ENCODE assay signal across 20 cellular contexts in genomic region chr9:122307036-122307435, GRCh38. TPM values are rescaled to one million over a fixed set of nuclear protein-coding genes. Genes with fewer than 3 reads are reported as not detected.
DNase-seq lines count a peak whose midpoint lies in the region; ATAC-seq, FAIRE-seq and TF ChIP-seq lines count a peak whose summit lies in the region.
"Had no signal": no experiment of that assay in that cellular context is flagged by ENCODE, and none has a peak within 500 bp of the region (broad histone marks: within the 10 kb centered on the region; RNA-seq: fewer than 3 reads in every experiment).

No MANE protein-coding gene starts in this region.

- POLR2A ChIA-PET in HepG2 (lab: Yijun Ruan, JAX) = no interaction called here

- H3K9ac ChIP-seq in HepG2 (ENCODE audit: insufficient read depth, low read depth, low read length) = no peak overlapping the region

- no peaks in the 10 kb centered on the region for H3K9me3 ChIP-seq in right lobe of liver
- H3K9me3 ChIP-seq in HepG2 (ENCODE audit: low read length) = no peaks in the 10 kb centered on the region
- H3K9me3 ChIP-seq: A549, ascending aorta, BE2C, MG63, uterus had no signal

- in situ Hi-C loops in HepG2 (cut with HindIII; ENCODE audit: extremely low pct_ligation_motif_present, low pct_unique_long_range_greater_than_20kb) = no loop called here

- no peak overlapping the region for H3K4me3 ChIP-seq in right lobe of liver
- H3K4me3 ChIP-seq in HepG2 (replicated peaks in 1 of 3; ENCODE audit: insufficient read depth in 1 of 3, low read depth in 2 of 3, low read length in 3 of 3) = no peak overlapping the region
- H3K4me3 ChIP-seq: A549, ascending aorta, hepatocyte, MG63, uterus had no signal

- no TSS peak for BruUV-seq in HepG2 (replicated peaks; lab: Mats Ljungman, UMichigan)

- H3K79me2 ChIP-seq in HepG2 (ENCODE audit: insufficient read depth, low read length) = no peaks in the 10 kb centered on the region
- H3K79me2 ChIP-seq: hepatocyte had no signal

- peak overlapping the region; percentile 63 for H3K27ac Mint-ChIP-seq in neural crest cell (ENCODE audit: unreplicated experiment)
- H3K27ac Mint-ChIP-seq in activated naive CD4-positive, alpha-beta T cell treated with anti-CD3 and anti-CD28 coated beads, Interleukin-2, amount 10 ng/mL, durations not matched to agents 7 days and 5 days = no peak overlapping the region
- H3K27ac Mint-ChIP-seq in activated naive CD4-positive, alpha-beta T cell treated with anti-CD3 and anti-CD28 coated beads, Interleukin-2, amount 50 U/mL, for 72 hours = no peak overlapping the region
- H3K27ac Mint-ChIP-seq: activated CD4-positive, alpha-beta memory T cell treated with anti-CD3 and anti-CD28 coated beads, Interleukin-2, amount 10 ng/mL, durations not matched to agents 7 days and 5 days; activated naive CD4-positive, alpha-beta T cell treated with anti-CD3 and anti-CD28 coated beads, Interleukin-2, amount 50 U/mL, for 24 hours had no signal

- H3K27me3 Mint-ChIP-seq in neural crest cell (ENCODE audit: low read depth) = no peaks in the 10 kb centered on the region
- H3K27me3 Mint-ChIP-seq in activated naive CD4-positive, alpha-beta T cell treated with anti-CD3 and anti-CD28 coated beads, Interleukin-2, amount 10 ng/mL, durations not matched to agents 7 days and 5 days = no peaks in the 10 kb centered on the region
- H3K27me3 Mint-ChIP-seq: activated CD4-positive, alpha-beta memory T cell treated with anti-CD3 and anti-CD28 coated beads, Interleukin-2, amount 10 ng/mL, durations not matched to agents 7 days and 5 days; activated naive CD4-positive, alpha-beta T cell treated with anti-CD3 and anti-CD28 coated beads, Interleukin-2, amount 50 U/mL, for 24 hours had no signal

- no peak for FAIRE-seq in HepG2 (lab: Jason Lieb, UNC)
- FAIRE-seq: A549, islet of Langerhans had no signal

- no peaks in the 10 kb centered on the region for H3K9me3 Mint-ChIP-seq in neural crest cell
- no peaks in the 10 kb centered on the region for H3K9me3 Mint-ChIP-seq in activated naive CD4-positive, alpha-beta T cell treated with anti-CD3 and anti-CD28 coated beads, Interleukin-2, amount 10 ng/mL, durations not matched to agents 7 days and 5 days
- H3K9me3 Mint-ChIP-seq in activated naive CD4-positive, alpha-beta T cell treated with anti-CD3 and anti-CD28 coated beads, Interleukin-2, amount 50 U/mL, for 72 hours = no peaks in the 10 kb centered on the region
- H3K9me3 Mint-ChIP-seq: activated CD4-positive, alpha-beta memory T cell treated with anti-CD3 and anti-CD28 coated beads, Interleukin-2, amount 10 ng/mL, durations not matched to agents 7 days and 5 days; activated naive CD4-positive, alpha-beta T cell treated with anti-CD3 and anti-CD28 coated beads, Interleukin-2, amount 50 U/mL, for 24 hours had no signal

- TF ChIP-seq RAD21 in HepG2 (CRISPR knock-in tag; IDR thresholded peaks at IDR 0.05) = no peak

- no peak overlapping the region for H3K4me2 ChIP-seq in HepG2 (ENCODE audit: low read depth, low read length)
- H3K4me2 ChIP-seq: A549, hepatocyte had no signal

- CTCF ChIA-PET in HepG2 (lab: Yijun Ruan, JAX; ENCODE audit: low intra/inter-chr PET ratio, low total read pairs) = no interaction called here
- CTCF ChIA-PET in activated naive CD4-positive, alpha-beta T cell treated with anti-CD3 and anti-CD28 coated beads, Interleukin-2, amount 10 ng/mL, durations not matched to agents 7 days and 5 days (lab: Charles Lee) = interaction anchor here (1.4 to 2.1 kb wide), 2 partner anchors 44 to 185 kb away, joined by 4 to 7 read pairs; no protein-coding TSS in a partner anchor

- no peaks in the 10 kb centered on the region for H3K4me1 ChIP-seq in right lobe of liver
- no peaks in the 10 kb centered on the region for H3K4me1 ChIP-seq in HepG2 (ENCODE audit: insufficient read depth, low read length)
- H3K4me1 ChIP-seq: A549, ascending aorta, BE2C, uterus had no signal

- no peak overlapping the region for H2AFZ ChIP-seq in HepG2 (ENCODE audit: low read length)
- H2AFZ ChIP-seq: hepatocyte had no signal

- H3K36me3 Mint-ChIP-seq in neural crest cell (ENCODE audit: low read depth) = peaks cover 3% of the 10 kb centered on the region
- H3K36me3 Mint-ChIP-seq in activated naive CD4-positive, alpha-beta T cell treated with anti-CD3 and anti-CD28 coated beads, Interleukin-2, amount 10 ng/mL, durations not matched to agents 7 days and 5 days = peaks cover 13% of the 10 kb centered on the region
- H3K36me3 Mint-ChIP-seq in activated naive CD4-positive, alpha-beta T cell treated with anti-CD3 and anti-CD28 coated beads, Interleukin-2, amount 50 U/mL, for 72 hours = no peaks in the 10 kb centered on the region

- H3K4me3 Mint-ChIP-seq in neural crest cell = no peak overlapping the region
- H3K4me3 Mint-ChIP-seq in activated naive CD4-positive, alpha-beta T cell treated with anti-CD3 and anti-CD28 coated beads, Interleukin-2, amount 10 ng/mL, durations not matched to agents 7 days and 5 days = no peak overlapping the region
- H3K4me3 Mint-ChIP-seq: activated CD4-positive, alpha-beta memory T cell treated with anti-CD3 and anti-CD28 coated beads, Interleukin-2, amount 10 ng/mL, durations not matched to agents 7 days and 5 days; activated naive CD4-positive, alpha-beta T cell treated with anti-CD3 and anti-CD28 coated beads, Interleukin-2, amount 50 U/mL, for 24 hours had no signal

- no peaks in the 10 kb centered on the region for H4K20me1 ChIP-seq in HepG2 (ENCODE audit: insufficient read depth, low read length)

- no peak overlapping the region for H3K27ac ChIP-seq in right lobe of liver
- no peak overlapping the region for H3K27ac ChIP-seq in HepG2 (ENCODE audit: extremely low read length, insufficient read depth, low read length)
- H3K27ac ChIP-seq: A549, ascending aorta, hepatocyte had no signal

- TF ChIP-seq POLR2A in right lobe of liver (IDR thresholded peaks at IDR 0.05) = no peak
- no peak for TF ChIP-seq POLR2A in HepG2 (IDR thresholded peaks at IDR 0.05; ENCODE audit: insufficient read depth in 1 of 2, low read depth in 2 of 2, low read length in 2 of 2)

- H3K27me3 ChIP-seq in right lobe of liver (no peaks in the 10 kb centered on the region), HepG2 (ENCODE audit: control insufficient read depth in 1 of 2, insufficient read depth in 2 of 2, low read length in 2 of 2) (no peaks in the 10 kb centered on the region)
- H3K27me3 ChIP-seq: ascending aorta, BE2C, hepatocyte, MG63, uterus had no signal

- TF ChIP-seq EP300 in HepG2 (IDR thresholded peaks at IDR 0.05; ENCODE audit: low read depth in 2 of 2, low read length in 2 of 2) (no peak), HepG2 (CRISPR knock-in tag; IDR thresholded peaks at IDR 0.05; ENCODE audit: borderline replicate concordance) (no peak)

- ATAC-seq in right lobe of liver (peak; percentile 16 to 54 (median 42)), HepG2 (no peak), left ventricle myocardium superior (peak; percentile 71), GM19035 (IDR thresholded peaks at IDR 0.05; ENCODE audit: unreplicated experiment) (no peak)
- no peak for ATAC-seq in activated naive CD4-positive, alpha-beta T cell treated with anti-CD3 and anti-CD28 coated beads, Interleukin-2, amount 50 U/mL, for 72 hours
- ATAC-seq: A549 had no signal

- intact Hi-C loops in right lobe of liver (cut with DNase I) = no loop called here
- intact Hi-C loops in HepG2 (cut with micrococcal nuclease; ENCODE audit: unreplicated experiment) = no loop called here
- intact Hi-C loops in left ventricle myocardium superior (cut with micrococcal nuclease) = no loop called here

- no peak for TF ChIP-seq CTCF in right lobe of liver (IDR thresholded peaks at IDR 0.05)
- no peak for TF ChIP-seq CTCF in HepG2 (CRISPR knock-in tag; IDR thresholded peaks at IDR 0.05)
- no peak for TF ChIP-seq CTCF in neural crest cell (conservative IDR thresholded peaks at IDR 0.05)

- peaks cover 0 to 14% (median 1%) of the 10 kb centered on the region in 4 donors for H3K36me3 ChIP-seq in right lobe of liver
- peaks cover 13 to 66% of the 10 kb centered on the region in 2 experiments for H3K36me3 ChIP-seq in HepG2 (replicated peaks in 1 of 2; ENCODE audit: control insufficient read depth in 1 of 2, insufficient read depth in 2 of 2, low read length in 2 of 2)
- H3K36me3 ChIP-seq: uterus had no signal

- DNase-seq in right lobe of liver (no peak), HepG2 (ENCODE audit: low spot score) (no peak), left ventricle myocardium superior (no peak), neural crest cell (ENCODE audit: low read depth, low spot score) (no peak), activated gamma-delta T cell (lab: John Stamatoyannopoulos, UW) (no peak)
- DNase-seq in activated naive CD4-positive, alpha-beta T cell treated with anti-CD3 and anti-CD28 coated beads, Interleukin-2, amount 10 ng/mL, durations not matched to agents 7 days and 5 days = no peak
- no peak for DNase-seq in activated naive CD4-positive, alpha-beta T cell treated with anti-CD3 and anti-CD28 coated beads, Interleukin-2, amount 50 U/mL, for 72 hours (ENCODE audit: low spot score in 2 of 2)
- DNase-seq: activated CD4-positive, alpha-beta memory T cell treated with anti-CD3 and anti-CD28 coated beads, Interleukin-2, amount 10 ng/mL, durations not matched to agents 7 days and 5 days; BE2C; MG63; midbrain; NCI-H1436; NCI-H524 treated with DMSO at 0.1 percent for 48 hours had no signal

- H3K4me1 Mint-ChIP-seq in neural crest cell = peaks cover 11% of the 10 kb centered on the region
- peaks cover 12% of the 10 kb centered on the region for H3K4me1 Mint-ChIP-seq in activated naive CD4-positive, alpha-beta T cell treated with anti-CD3 and anti-CD28 coated beads, Interleukin-2, amount 10 ng/mL, durations not matched to agents 7 days and 5 days
- H3K4me1 Mint-ChIP-seq: activated CD4-positive, alpha-beta memory T cell treated with anti-CD3 and anti-CD28 coated beads, Interleukin-2, amount 10 ng/mL, durations not matched to agents 7 days and 5 days had no signal

- WGBS in right lobe of liver (ENCODE audit: insufficient coverage, low coverage, low lambda C conversion rate, missing lambda C conversion rate) = 83% methylated on average over 3 of the region's 6 CpGs
- WGBS in HepG2 (ENCODE audit: low lambda C conversion rate) = 97% methylated on average over 6 of the region's 6 CpGs

RNA-seq across cellular contexts. Expression of gene MRRF, which starts 42.4 kb away (rescaled TPM):
- total RNA-seq in right lobe of liver (10 to 100 TPM; 17.4 to 34.0 (median 22.6) TPM), HepG2 (2016; rRNA removed; fragmentation: Illumina TruSeq; extraction: Trizol) (37.3 and 47.2 TPM in 2 replicates), left ventricle myocardium superior (41.3 TPM), neural crest cell (40.1 and 42.4 TPM in 2 replicates)
- total RNA-seq in HepG2 (2016; cell fraction: cytosol; rRNA removed; fragmentation: Illumina TruSeq; extraction: Trizol; ENCODE audit: low read depth) = 25.8 and 26.7 TPM in 2 replicates
- 33.6 and 46.2 TPM in 2 replicates for total RNA-seq in HepG2 (2016; cell fraction: insoluble cytoplasmic fraction; rRNA removed; fragmentation: Illumina TruSeq; extraction: Trizol)
- 36.7 and 37.4 TPM in 2 replicates for total RNA-seq in HepG2 (2016; cell fraction: membrane; rRNA removed; fragmentation: Illumina TruSeq; extraction: Trizol)
- 28.1 and 30.3 TPM in 2 replicates for total RNA-seq in HepG2 (2016; cell fraction: nucleus; rRNA removed; fragmentation: Illumina TruSeq; extraction: Trizol)
- polyA plus RNA-seq in HepG2 (2011; rRNA removed) = 37.6 and 44.3 TPM in 2 replicates
- 17.7 and 22.3 TPM in 2 replicates for polyA plus RNA-seq in HepG2 (2011; cell fraction: cytosol; rRNA removed)
- polyA plus RNA-seq in HepG2 (2011; cell fraction: nucleus; rRNA removed) = 60.6 and 64.1 TPM in 2 replicates
- polyA plus RNA-seq in HepG2 (2012) = 26.9 and 27.3 TPM in 2 replicates
- polyA plus RNA-seq in HepG2 (2016; cell fraction: cytosol; fragmentation: Illumina TruSeq; extraction: Trizol; ENCODE audit: low read depth) = 19.2 and 20.6 TPM in 2 replicates
- polyA plus RNA-seq in HepG2 (2016; cell fraction: insoluble cytoplasmic fraction; fragmentation: Illumina TruSeq; extraction: Trizol; ENCODE audit: low read depth) = 53.7 and 54.2 TPM in 2 replicates
- polyA plus RNA-seq in HepG2 (2016; cell fraction: membrane; fragmentation: Illumina TruSeq; extraction: Trizol; ENCODE audit: low read depth) = 36.1 and 38.2 TPM in 2 replicates
- 57.9 and 61.6 TPM in 2 replicates for polyA plus RNA-seq in HepG2 (2016; cell fraction: nucleus; fragmentation: Illumina TruSeq; extraction: Trizol; ENCODE audit: insufficient read depth, low read depth)
- polyA minus RNA-seq in HepG2 (2011; rRNA and poly(A)+ RNA removed; ENCODE audit: low replicate concordance) = 30.5 and 135 TPM in 2 replicates
- 12.8 and 14.6 TPM in 2 replicates for polyA minus RNA-seq in HepG2 (2011; cell fraction: cytosol; rRNA and poly(A)+ RNA removed)
- polyA minus RNA-seq in HepG2 (2011; cell fraction: nucleus; rRNA and poly(A)+ RNA removed) = 47.4 and 62.7 TPM in 2 replicates
- 10 to 100 TPM; 44.9 to 65.7 TPM for total RNA-seq in activated naive CD4-positive, alpha-beta T cell treated with anti-CD3 and anti-CD28 coated beads, Interleukin-2, amount 50 U/mL, for 72 hours

RNA-seq across cellular contexts. Expression of gene RBM18, which starts 42.4 kb away (rescaled TPM):
- total RNA-seq in right lobe of liver = 1 to 10 TPM; 3.4 to 9.3 (median 8.7) TPM
- 16.6 and 29.5 TPM in 2 replicates for total RNA-seq in HepG2 (2016; rRNA removed; fragmentation: Illumina TruSeq; extraction: Trizol)
- 3.8 and 5.2 TPM in 2 replicates for total RNA-seq in HepG2 (2016; cell fraction: cytosol; rRNA removed; fragmentation: Illumina TruSeq; extraction: Trizol; ENCODE audit: low read depth)
- 18.9 and 29.3 TPM in 2 replicates for total RNA-seq in HepG2 (2016; cell fraction: insoluble cytoplasmic fraction; rRNA removed; fragmentation: Illumina TruSeq; extraction: Trizol)
- total RNA-seq in HepG2 (2016; cell fraction: membrane; rRNA removed; fragmentation: Illumina TruSeq; extraction: Trizol) = 16.2 and 16.3 TPM in 2 replicates
- 9.0 and 10.2 TPM in 2 replicates for total RNA-seq in HepG2 (2016; cell fraction: nucleus; rRNA removed; fragmentation: Illumina TruSeq; extraction: Trizol)
- polyA plus RNA-seq in HepG2 (2011; rRNA removed) = 11.2 and 12.6 TPM in 2 replicates
- 5.3 and 8.7 TPM in 2 replicates for polyA plus RNA-seq in HepG2 (2011; cell fraction: cytosol; rRNA removed)
- 3.8 and 3.9 TPM in 2 replicates for polyA plus RNA-seq in HepG2 (2011; cell fraction: nucleus; rRNA removed)
- 7.5 and 10.2 TPM in 2 replicates for polyA plus RNA-seq in HepG2 (2012)
- polyA plus RNA-seq in HepG2 (2016; cell fraction: cytosol; fragmentation: Illumina TruSeq; extraction: Trizol; ENCODE audit: low read depth) = 12.0 and 13.9 TPM in 2 replicates
- 30.2 and 33.4 TPM in 2 replicates for polyA plus RNA-seq in HepG2 (2016; cell fraction: insoluble cytoplasmic fraction; fragmentation: Illumina TruSeq; extraction: Trizol; ENCODE audit: low read depth)
- 15.3 and 17.2 TPM in 2 replicates for polyA plus RNA-seq in HepG2 (2016; cell fraction: membrane; fragmentation: Illumina TruSeq; extraction: Trizol; ENCODE audit: low read depth)
- polyA plus RNA-seq in HepG2 (2016; cell fraction: nucleus; fragmentation: Illumina TruSeq; extraction: Trizol; ENCODE audit: insufficient read depth, low read depth) = 13.6 and 14.4 TPM in 2 replicates
- 3.5 and 17.4 TPM in 2 replicates for polyA minus RNA-seq in HepG2 (2011; rRNA and poly(A)+ RNA removed; ENCODE audit: low replicate concordance)
- 8.4 and 10.2 TPM in 2 replicates for polyA minus RNA-seq in HepG2 (2011; cell fraction: cytosol; rRNA and poly(A)+ RNA removed)
- polyA minus RNA-seq in HepG2 (2011; cell fraction: nucleus; rRNA and poly(A)+ RNA removed) = 6.8 and 9.6 TPM in 2 replicates
- total RNA-seq in left ventricle myocardium superior = 41.8 TPM
- 17.9 and 20.7 TPM in 2 replicates for total RNA-seq in neural crest cell
- 10 to 100 TPM; 22.7 to 39.8 TPM for total RNA-seq in activated naive CD4-positive, alpha-beta T cell treated with anti-CD3 and anti-CD28 coated beads, Interleukin-2, amount 50 U/mL, for 72 hours

Comparison
In these comparisons a context has a peak if more than half of its experiments do, and no peak if none do; other contexts are left out.
1. ATAC-seq: peak in right lobe of liver (4 of 4) and left ventricle myocardium superior (single experiment); none in HepG2 (single experiment), activated naive CD4-positive, alpha-beta T cell treated with anti-CD3 and anti-CD28 coated beads, Interleukin-2, amount 50 U/mL, for 72 hours (0 of 2) and GM19035 (single experiment).